In genomic region chr7:158126661-158127060, GRCh38 we compare ENCODE assay signal across 15 cellular contexts.
A peak's percentile ranks its signal among the peaks of the same experiment; 100 is the strongest.
DNase-seq lines count a peak whose midpoint lies in the region; ATAC-seq and TF ChIP-seq lines count a peak whose summit lies in the region.
"Had no signal": no experiment of that assay in that cellular context is flagged by ENCODE, and none has a peak within 500 bp of the region (broad histone marks: within the 10 kb centered on the region; RNA-seq: fewer than 3 reads in every experiment).

No MANE protein-coding gene starts in this region.

- peak; percentile 22 for DNase-seq in activated effector memory CD4-positive, alpha-beta T cell treated with anti-CD3 and anti-CD28 coated beads, Interleukin-2, amount 50 U/mL, for 16 hours
- no peak for DNase-seq in activated effector memory CD4-positive, alpha-beta T cell treated with Interleukin-2 at 50 U/mL for 16 hours
- DNase-seq in RWPE2 (ENCODE audit: low spot score) = peak; percentile 27
- DNase-seq in sigmoid colon = peak; percentile 40
- no peak for DNase-seq in activated CD4-positive, CD25-positive, alpha-beta regulatory T cell treated with anti-CD3 and anti-CD28 coated beads, Interleukin-2, amount 50 U/mL, for 72 hours
- DNase-seq in amniotic stem cell (lab: John Stamatoyannopoulos, UW) = no peak
- no peak for DNase-seq in GM20000 (ENCODE audit: low spot score)
- DNase-seq: 8988T; AML-193; CD4-positive, CD25-positive, alpha-beta regulatory T cell; DMS53; HCEC 1CT; HFFc6 had no signal

- intact Hi-C loops in sigmoid colon (cut with DNase I) = no loop called here

- H3K27me3 ChIP-seq in RWPE2 (ENCODE audit: insufficient read depth, poor library complexity, severe bottlenecking) = no peaks in the 10 kb centered on the region
- H3K27me3 ChIP-seq in sigmoid colon = no peaks in the 10 kb centered on the region
- H3K27me3 ChIP-seq: BLaER1 had no signal

- no peak for TF ChIP-seq CTCF in RWPE2 (IDR thresholded peaks at IDR 0.05; ENCODE audit: poor library complexity, severe bottlenecking)
- no peak for TF ChIP-seq CTCF in sigmoid colon (IDR thresholded peaks at IDR 0.05)
- no peak for TF ChIP-seq CTCF in GM20000 (IDR thresholded peaks at IDR 0.05; ENCODE audit: extremely low read depth, missing control alignments)

- H3K27ac ChIP-seq in RWPE2 (ENCODE audit: poor library complexity, severe bottlenecking) = no peak overlapping the region
- no peak overlapping the region for H3K27ac ChIP-seq in sigmoid colon
- H3K27ac ChIP-seq: BLaER1, HL-60 had no signal

- peaks cover 10% of the 10 kb centered on the region for H3K9me3 ChIP-seq in RWPE2 (ENCODE audit: severe bottlenecking)
- H3K9me3 ChIP-seq in sigmoid colon = no peaks in the 10 kb centered on the region

- H3K4me3 ChIP-seq in RWPE2 (ENCODE audit: severe bottlenecking) (peak overlapping the region; percentile 24), sigmoid colon (no peak overlapping the region)
- H3K4me3 ChIP-seq: BLaER1 had no signal

- WGBS in sigmoid colon, 2 donors = 90 to 96% methylated on average over 15 of the region's 15 CpGs

- no peak for TF ChIP-seq POLR2A in sigmoid colon (IDR thresholded peaks at IDR 0.05)

- H3K36me3 ChIP-seq in RWPE2 (ENCODE audit: low read depth) (no peaks in the 10 kb centered on the region), sigmoid colon (no peaks in the 10 kb centered on the region)
- H3K36me3 ChIP-seq: BLaER1 had no signal

- ATAC-seq in RWPE2 (ENCODE audit: low read depth) = no peak

- H3K4me1 ChIP-seq in RWPE2 (ENCODE audit: insufficient read depth, poor library complexity, severe bottlenecking) (no peaks in the 10 kb centered on the region), sigmoid colon (no peaks in the 10 kb centered on the region)
- H3K4me1 ChIP-seq: BLaER1 had no signal

- no peak for TF ChIP-seq EP300 in sigmoid colon (IDR thresholded peaks at IDR 0.05)

Comparison
In these comparisons a context has a peak if more than half of its experiments do, and no peak if none do; other contexts are left out.
1. DNase-seq: peak in activated effector memory CD4-positive, alpha-beta T cell treated with anti-CD3 and anti-CD28 coated beads, Interleukin-2, amount 50 U/mL, for 16 hours (single experiment), RWPE2 (single experiment) and sigmoid colon (single experiment); none in activated effector memory CD4-positive, alpha-beta T cell treated with Interleukin-2 at 50 U/mL for 16 hours (single experiment), activated CD4-positive, CD25-positive, alpha-beta regulatory T cell treated with anti-CD3 and anti-CD28 coated beads, Interleukin-2, amount 50 U/mL, for 72 hours (single experiment), amniotic stem cell (single experiment) and GM20000 (single experiment).